25 cellular contexts compared by ENCODE assay signal in genomic region chr10:109765838-109766237, GRCh38.
"Had no signal": no experiment of that assay in that cellular context is flagged by ENCODE, and none has a peak within 500 bp of the region (broad histone marks: within the 10 kb centered on the region; RNA-seq: fewer than 3 reads in every experiment).

No MANE protein-coding gene starts in this region.

- DNase-seq: activated B cell treated with CpG ODN at 0.5 μM for 24 hours; activated CD4-positive, alpha-beta T cell treated with anti-CD3 and anti-CD28 coated beads for 48 hours; activated CD4-positive, alpha-beta T cell treated with anti-CD3 and anti-CD28 coated beads, Interleukin-2, amount 50 U/mL, for 1 hour; activated CD4-positive, alpha-beta T cell treated with anti-CD3 and anti-CD28 coated beads, Interleukin-2, amount 50 U/mL, for 48 hours; activated CD8-positive, alpha-beta memory T cell treated with anti-CD3 and anti-CD28 coated beads for 24 hours; activated CD8-positive, alpha-beta T cell treated with anti-CD3 and anti-CD28 coated beads for 36 hours; activated effector memory CD4-positive, alpha-beta T cell treated with Interleukin-2 at 50 U/mL for 16 hours; activated gamma-delta T cell treated with Interleukin-2 at 50 U/mL for 16 hours; activated naive CD4-positive, alpha-beta T cell treated with anti-CD3 and anti-CD28 coated beads, Interleukin-2, amount 50 U/mL, for 16 hours; activated naive CD4-positive, alpha-beta T cell treated with Interleukin-2 at 50 U/mL for 16 hours; activated T-cell treated with anti-CD3 and anti-CD28 coated beads, Interleukin-2, amount 50 U/mL, for 4 hours; amniotic stem cell; anterior cingulate cortex; caudate nucleus; cortex of kidney; dermis blood vessel endothelial cell; effector CD4-positive, alpha-beta T cell; foreskin fibroblast; head of caudate nucleus; hippocampal formation; T1000; WERI-Rb-1 had no signal

- H3K27ac ChIP-seq: epithelial cell of prostate, WERI-Rb-1 had no signal

- H3K36me3 ChIP-seq: WERI-Rb-1 had no signal

- ATAC-seq: activated CD4-positive, CD25-positive, alpha-beta regulatory T cell treated with anti-CD3 and anti-CD28 coated beads, Interleukin-2, amount 50 U/mL, for 24 hours; activated CD8-positive, alpha-beta T cell treated with anti-CD3 and anti-CD28 coated beads for 36 hours; activated T-cell treated with anti-CD3 and anti-CD28 coated beads, Interleukin-2, amount 50 U/mL, for 4 hours; activated T-helper 17 cell treated with anti-CD3 and anti-CD28 coated beads, Interleukin-2, amount 50 U/mL, for 72 hours had no signal
